8 cellular contexts compared by ENCODE assay signal in genomic region chrX:102345916-102346315, GRCh38.
A peak's percentile ranks its signal among the peaks of the same experiment; 100 is the strongest.
DNase-seq lines count a peak whose midpoint lies in the region; ATAC-seq, FAIRE-seq and TF ChIP-seq lines count a peak whose summit lies in the region.

No MANE protein-coding gene starts in this region.

- H3K27ac ChIP-seq in RWPE2 (ENCODE audit: poor library complexity, severe bottlenecking): no peak overlapping the region
- no peak overlapping the region for H3K27ac ChIP-seq in keratinocyte (ENCODE audit: control insufficient read depth, insufficient read depth, low read length)

- no peak overlapping the region for H3K9ac ChIP-seq in keratinocyte (ENCODE audit: control insufficient read depth, extremely low read depth, insufficient read depth, low read length)

- H3K4me2 ChIP-seq in keratinocyte (ENCODE audit: control insufficient read depth, extremely low read depth, insufficient read depth, low read depth, low read length): no peak overlapping the region

- ATAC-seq in GM18909 (IDR thresholded peaks at IDR 0.05; ENCODE audit: poor library complexity, unreplicated experiment): peak; percentile 65
- 0 out of 3 replicates have a peak, but pooled peaks have one; percentile 23 for ATAC-seq in RWPE2 (ENCODE audit: low read depth)

- H4K20me1 ChIP-seq in keratinocyte (ENCODE audit: control insufficient read depth, extremely low read depth, insufficient read depth, low read length): no peaks in the 10 kb centered on the region

- dilution Hi-C loops in keratinocyte (cut with MboI; ENCODE audit: extremely low pct_ligation_motif_present, low sequenced_read_pairs): no loop called here

- no peak for DNase-seq in RWPE2 (ENCODE audit: low spot score)
- peak; percentile 65 for DNase-seq in astrocyte of the hippocampus (ENCODE audit: low read depth, low spot score)
- no peak for DNase-seq in keratinocyte (ENCODE audit: low read depth, low spot score)
- peak; percentile 65 to 76 for DNase-seq in stimulated activated CD4-positive, alpha-beta T cell treated with anti-CD3 and anti-CD28 coated beads, Interleukin-2, amount 100 ng/mL, for 48 hours
- DNase-seq in DMS53 (lab: John Stamatoyannopoulos, UW): no peak
- no peak for DNase-seq in NCI-H2171 treated with DMSO at 0.1 percent for 48 hours (lab: John Stamatoyannopoulos, UW)
- DNase-seq in NCI-H345 treated with DMSO at 0.1 percent for 48 hours (lab: John Stamatoyannopoulos, UW; ENCODE audit: unreplicated experiment): no peak

- FAIRE-seq in keratinocyte (lab: Jason Lieb, UNC): no peak

- H3K4me1 ChIP-seq in RWPE2 (ENCODE audit: insufficient read depth, poor library complexity, severe bottlenecking): no peaks in the 10 kb centered on the region
- no peaks in the 10 kb centered on the region for H3K4me1 ChIP-seq in keratinocyte (ENCODE audit: control insufficient read depth, extremely low read depth, insufficient read depth, low read length)

- H3K9me3 ChIP-seq in RWPE2 (ENCODE audit: severe bottlenecking) (no peaks in the 10 kb centered on the region), keratinocyte (ENCODE audit: control insufficient read depth, low read depth, low read length) (no peaks in the 10 kb centered on the region)

- no peaks in the 10 kb centered on the region for H3K79me2 ChIP-seq in keratinocyte (ENCODE audit: control insufficient read depth, insufficient read depth, low read length)

- H3K36me3 ChIP-seq in RWPE2 (ENCODE audit: low read depth): no peaks in the 10 kb centered on the region
- H3K36me3 ChIP-seq in keratinocyte (ENCODE audit: control insufficient read depth in 2 of 2, extremely low read depth in 1 of 2, insufficient read depth in 2 of 2, low read length in 2 of 2): no peaks in the 10 kb centered on the region

- H3K4me3 ChIP-seq in RWPE2 (ENCODE audit: severe bottlenecking) (no peak overlapping the region), keratinocyte (ENCODE audit: control insufficient read depth in 2 of 3, extremely low read depth in 1 of 3, insufficient read depth in 2 of 3, low read depth in 1 of 3, low read length in 3 of 3) (no peak overlapping the region)

- TF ChIP-seq CTCF in RWPE2 (IDR thresholded peaks at IDR 0.05; ENCODE audit: poor library complexity, severe bottlenecking): peak; percentile 48
- peak; percentile 55 to 70 (median 65) for TF ChIP-seq CTCF in keratinocyte (optimal IDR thresholded peaks at IDR 0.05 in 1 of 3, IDR thresholded peaks at IDR 0.05 in 1 of 3, conservative IDR thresholded peaks at IDR 0.05 in 1 of 3; ENCODE audit: extremely low read depth in 1 of 3, insufficient read depth in 2 of 3, low read length in 3 of 3)

- H2AFZ ChIP-seq in keratinocyte (ENCODE audit: control insufficient read depth, low read length): no peak overlapping the region

- no peaks in the 10 kb centered on the region for H3K9me1 ChIP-seq in keratinocyte (ENCODE audit: control insufficient read depth, extremely low read depth, insufficient read depth, low read length)

- H3K27me3 ChIP-seq in RWPE2 (ENCODE audit: insufficient read depth, poor library complexity, severe bottlenecking) (no peaks in the 10 kb centered on the region), keratinocyte (ENCODE audit: control insufficient read depth, extremely low read depth, insufficient read depth, low read length) (no peaks in the 10 kb centered on the region)

Comparison
In these comparisons a context has a peak if more than half of its experiments do, and no peak if none do; other contexts are left out.
1. DNase-seq: peak in astrocyte of the hippocampus (single experiment) and stimulated activated CD4-positive, alpha-beta T cell treated with anti-CD3 and anti-CD28 coated beads, Interleukin-2, amount 100 ng/mL, for 48 hours (2 of 2); none in RWPE2 (single experiment), keratinocyte (single experiment), DMS53 (single experiment), NCI-H2171 treated with DMSO at 0.1 percent for 48 hours (single experiment) and NCI-H345 treated with DMSO at 0.1 percent for 48 hours (single experiment).